Comparison of ENCODE assay signal across 8 cellular contexts in genomic region chr1:39691383-39692151, GRCh38. TPM values are rescaled to one million over a fixed set of nuclear protein-coding genes. Genes with fewer than 3 reads are reported as not detected.
DNase-seq lines count a peak whose midpoint lies in the region; ATAC-seq and TF ChIP-seq lines count a peak whose summit lies in the region.

HPCAL4 (minus strand) TSS chr1:39691433; CDS start chr1:39684603, 6,830 bp downstream.

- POLR2A ChIA-PET in activated CD8-positive, alpha-beta T cell treated with anti-CD3 and anti-CD28 coated beads, Interleukin-2, amount 10 ng/mL, durations not matched to agents 7 days and 5 days (lab: Charles Lee): interaction anchor here (0.9 kb wide), 1 partner anchor 10 kb away, joined by 5 read pairs; no protein-coding TSS in a partner anchor

- H3K4me1 ChIP-seq in ectodermal cell (ENCODE audit: control insufficient read depth, insufficient read depth, low read length): peaks cover 13% of the 10 kb centered on the region
- H3K4me1 ChIP-seq in lung (ENCODE audit: control insufficient read depth in 2 of 2, insufficient read depth in 2 of 2, low read length in 2 of 2): peaks cover 4 to 23% of the 10 kb centered on the region in 2 donors

- no peak within 1 kb of the TSS for H3K27ac ChIP-seq in ectodermal cell (ENCODE audit: insufficient read depth, low read depth, low read length, poor library complexity, severe bottlenecking)
- no peak within 1 kb of the TSS for H3K27ac ChIP-seq in lung (ENCODE audit: low read depth in 1 of 2, low read length in 1 of 2)

- H3K9me3 ChIP-seq in ectodermal cell (ENCODE audit: control insufficient read depth, low read length): no peaks in the 10 kb centered on the region
- no peaks in the 10 kb centered on the region for H3K9me3 ChIP-seq in lung (ENCODE audit: control insufficient read depth in 2 of 2, insufficient read depth in 1 of 2, low read length in 1 of 2)

- peak within 1 kb of the TSS; percentile 74 for H3K4me3 Mint-ChIP-seq in activated CD8-positive, alpha-beta T cell treated with anti-CD3 and anti-CD28 coated beads, Interleukin-2, amount 10 ng/mL, durations not matched to agents 7 days and 5 days

- peak; percentile 62 for DNase-seq in 8988T
- peak; percentile 81 for DNase-seq in NCI-H526 treated with DMSO at 0.1 percent for 48 hours (lab: John Stamatoyannopoulos, UW)
- DNase-seq in activated CD8-positive, alpha-beta T cell treated with anti-CD3 and anti-CD28 coated beads, Interleukin-2, amount 10 ng/mL, durations not matched to agents 7 days and 5 days: peak; percentile 93
- peak; percentile 94 for DNase-seq in lung (ENCODE audit: low spot score)
- DNase-seq in stimulated activated CD4-positive, alpha-beta T cell treated with anti-CD3 and anti-CD28 coated beads, TNF-alpha, amount 100 ng/mL, for 1 hour (ENCODE audit: low read depth in 3 of 3, low spot score in 1 of 3): peak; percentile 72 to 88 (median 75)

- H3K36me3 Mint-ChIP-seq in activated CD8-positive, alpha-beta T cell treated with anti-CD3 and anti-CD28 coated beads, Interleukin-2, amount 10 ng/mL, durations not matched to agents 7 days and 5 days (ENCODE audit: low read depth): no peaks in the 10 kb centered on the region

- CTCF ChIA-PET in activated CD8-positive, alpha-beta T cell treated with anti-CD3 and anti-CD28 coated beads, Interleukin-2, amount 10 ng/mL, durations not matched to agents 7 days and 5 days (lab: Charles Lee): interaction anchor here (0.6 to 1.8 kb wide), 5 partner anchors 13 to 282 kb away, joined by 3 to 14 read pairs (median 3); no protein-coding TSS in a partner anchor

- no peak for TF ChIP-seq CTCF in lung (IDR thresholded peaks at IDR 0.05; ENCODE audit: control extremely low read depth, extremely low read depth)

- H3K36me3 ChIP-seq in ectodermal cell (ENCODE audit: control insufficient read depth, insufficient read depth, low read length): no peaks in the 10 kb centered on the region
- H3K36me3 ChIP-seq in lung (ENCODE audit: control insufficient read depth in 2 of 2, insufficient read depth in 2 of 2, low read length in 2 of 2): no peaks in the 10 kb centered on the region

- peaks cover 22% of the 10 kb centered on the region for H3K4me1 Mint-ChIP-seq in activated CD8-positive, alpha-beta T cell treated with anti-CD3 and anti-CD28 coated beads, Interleukin-2, amount 10 ng/mL, durations not matched to agents 7 days and 5 days (ENCODE audit: low read depth)

- H3K27ac Mint-ChIP-seq in activated CD8-positive, alpha-beta T cell treated with anti-CD3 and anti-CD28 coated beads, Interleukin-2, amount 10 ng/mL, durations not matched to agents 7 days and 5 days: peak within 1 kb of the TSS; percentile 49

- H3K27me3 ChIP-seq in ectodermal cell (ENCODE audit: control insufficient read depth, insufficient read depth, low read length, poor library complexity, severe bottlenecking): peaks cover 100% of the 10 kb centered on the region
- no peaks in the 10 kb centered on the region for H3K27me3 ChIP-seq in lung (ENCODE audit: control insufficient read depth, insufficient read depth)

- H3K4me3 ChIP-seq in ectodermal cell (ENCODE audit: insufficient read depth, low read depth, low read length): peak within 1 kb of the TSS; percentile 22
- H3K4me3 ChIP-seq in lung: no peak within 1 kb of the TSS

- WGBS in ectodermal cell, 2 experiments: 6 to 8% methylated on average over 42 to 45 of the region's 47 CpGs
- WGBS in lung, 2 donors: 3 to 4% methylated on average over 46 to 47 of the region's 47 CpGs

- peaks cover 57% of the 10 kb centered on the region for H3K27me3 Mint-ChIP-seq in activated CD8-positive, alpha-beta T cell treated with anti-CD3 and anti-CD28 coated beads, Interleukin-2, amount 10 ng/mL, durations not matched to agents 7 days and 5 days (ENCODE audit: low read depth)

- ATAC-seq in GM18868 (IDR thresholded peaks at IDR 0.05; ENCODE audit: unreplicated experiment): peak; percentile 76
- peak; percentile 91 for ATAC-seq in HG03442 (IDR thresholded peaks at IDR 0.05; ENCODE audit: unreplicated experiment)
- ATAC-seq in activated CD8-positive, alpha-beta T cell treated with anti-CD3 and anti-CD28 coated beads, Interleukin-2, amount 10 ng/mL, durations not matched to agents 7 days and 5 days: peak; percentile 98
- peak; percentile 90 for ATAC-seq in lung (ENCODE audit: insufficient read depth, low FRiP score)

- no peaks in the 10 kb centered on the region for H3K9me3 Mint-ChIP-seq in activated CD8-positive, alpha-beta T cell treated with anti-CD3 and anti-CD28 coated beads, Interleukin-2, amount 10 ng/mL, durations not matched to agents 7 days and 5 days (ENCODE audit: insufficient read depth)

RNA-seq across cellular contexts. Expression of gene HPCAL4, which starts in this region (rescaled TPM):
- total RNA-seq in activated CD8-positive, alpha-beta T cell treated with anti-CD3 and anti-CD28 coated beads, Interleukin-2, amount 10 ng/mL, durations not matched to agents 7 days and 5 days: under 1 TPM; 0.47 to 0.55 TPM
- polyA plus RNA-seq in ectodermal cell (2013, experiment 1 of 4): 0.26 TPM
- polyA plus RNA-seq in ectodermal cell (2013, experiment 2 of 4): 0.11 TPM
- polyA plus RNA-seq in ectodermal cell (2013, experiment 3 of 4): 0.21 TPM
- 0.12 TPM for polyA plus RNA-seq in ectodermal cell (2013, experiment 4 of 4)
- under 1 TPM; 0.18 to 0.43 TPM for total RNA-seq in lung
- under 1 TPM; 0.08 to 0.16 TPM for polyA plus RNA-seq in lung

Comparison
In these comparisons a context has a peak if more than half of its experiments do, and no peak if none do; other contexts are left out.
1. Peak in DNase-seq and ATAC-seq in activated CD8-positive, alpha-beta T cell treated with anti-CD3 and anti-CD28 coated beads, Interleukin-2, amount 10 ng/mL, durations not matched to agents 7 days and 5 days; RNA of the gene not detected or under 1 TPM.
2. Peak in DNase-seq and ATAC-seq in lung; RNA of the gene not detected or under 1 TPM.